In genomic region chr15:70528270-70528706, GRCh38 we compare ENCODE assay signal across 10 cellular contexts.
DNase-seq lines count a peak whose midpoint lies in the region; ATAC-seq and TF ChIP-seq lines count a peak whose summit lies in the region.
"Had no signal": no experiment of that assay in that cellular context is flagged by ENCODE, and none has a peak within 500 bp of the region (broad histone marks: within the 10 kb centered on the region; RNA-seq: fewer than 3 reads in every experiment).

No MANE protein-coding gene starts in this region.

- peaks cover 2% of the 10 kb centered on the region for H3K36me3 Mint-ChIP-seq in activated naive CD4-positive, alpha-beta T cell treated with anti-CD3 and anti-CD28 coated beads for 36 hours (ENCODE audit: low read depth)
- H3K36me3 Mint-ChIP-seq in natural killer cell treated with Interleukin-12 subunit alpha and Interleukin-12 subunit beta and Interleukin-15 and Interleukin-18, amount 100 ng/mL, for 72 hours: no peaks in the 10 kb centered on the region

- no peaks in the 10 kb centered on the region for H3K27me3 ChIP-seq in Peyer's patch
- H3K27me3 ChIP-seq in tibial artery: peaks cover 0 to 11% of the 10 kb centered on the region in 2 donors

- H3K27me3 Mint-ChIP-seq in activated naive CD4-positive, alpha-beta T cell treated with anti-CD3 and anti-CD28 coated beads for 36 hours (ENCODE audit: low read depth): no peaks in the 10 kb centered on the region
- H3K27me3 Mint-ChIP-seq in natural killer cell treated with Interleukin-12 subunit alpha and Interleukin-12 subunit beta and Interleukin-15 and Interleukin-18, amount 100 ng/mL, for 72 hours: peaks cover 0 to 11% of the 10 kb centered on the region in 2 donors

- peaks cover 74% of the 10 kb centered on the region for H3K4me1 Mint-ChIP-seq in activated naive CD4-positive, alpha-beta T cell treated with anti-CD3 and anti-CD28 coated beads for 36 hours (ENCODE audit: low read depth)
- H3K4me1 Mint-ChIP-seq in natural killer cell treated with Interleukin-12 subunit alpha and Interleukin-12 subunit beta and Interleukin-15 and Interleukin-18, amount 100 ng/mL, for 72 hours (ENCODE audit: low read depth in 2 of 2): peaks cover 22 to 52% of the 10 kb centered on the region in 2 donors

- DNase-seq in NCI-H1092 treated with DMSO at 0.1 percent for 48 hours (lab: John Stamatoyannopoulos, UW): peak; percentile 23
- no peak for DNase-seq in NCI-H1092 (lab: John Stamatoyannopoulos, UW)
- DNase-seq in Peyer's patch: peak; percentile 64 to 84 (median 77)
- DNase-seq in activated naive CD4-positive, alpha-beta T cell treated with anti-CD3 and anti-CD28 coated beads for 36 hours: peak; percentile 78
- peak; percentile 75 for DNase-seq in natural killer cell treated with Interleukin-12 subunit alpha and Interleukin-12 subunit beta and Interleukin-15 and Interleukin-18, amount 100 ng/mL, for 72 hours (ENCODE audit: low spot score)
- no peak for DNase-seq in D341Med (ENCODE audit: low spot score)
- DNase-seq in tibial artery: no peak

- H3K4me1 ChIP-seq in Peyer's patch (peaks cover 0 to 32% (median 5%) of the 10 kb centered on the region in 4 donors), tibial artery (peaks cover 0 to 7% (median 3%) of the 10 kb centered on the region in 4 donors)

- ATAC-seq in HG03064 (IDR thresholded peaks at IDR 0.05; ENCODE audit: low read depth, unreplicated experiment): peak; percentile 67
- ATAC-seq in natural killer cell treated with Interleukin-12 subunit alpha and Interleukin-12 subunit beta and Interleukin-15 and Interleukin-18, amount 100 ng/mL, for 72 hours: peak; percentile 92 to 93

- H3K9me3 Mint-ChIP-seq in activated naive CD4-positive, alpha-beta T cell treated with anti-CD3 and anti-CD28 coated beads for 36 hours: no peaks in the 10 kb centered on the region
- no peaks in the 10 kb centered on the region for H3K9me3 Mint-ChIP-seq in natural killer cell treated with Interleukin-12 subunit alpha and Interleukin-12 subunit beta and Interleukin-15 and Interleukin-18, amount 100 ng/mL, for 72 hours

- H3K4me3 ChIP-seq in Peyer's patch (no peak overlapping the region), tibial artery (no peak overlapping the region)

- H3K4me3 Mint-ChIP-seq in activated naive CD4-positive, alpha-beta T cell treated with anti-CD3 and anti-CD28 coated beads for 36 hours: peak overlapping the region; percentile 62
- peak overlapping the region; percentile 73 for H3K4me3 Mint-ChIP-seq in natural killer cell treated with Interleukin-12 subunit alpha and Interleukin-12 subunit beta and Interleukin-15 and Interleukin-18, amount 100 ng/mL, for 72 hours

- peak overlapping the region; percentile 25 to 66 (median 52) for H3K27ac ChIP-seq in Peyer's patch
- H3K27ac ChIP-seq in tibial artery: no peak overlapping the region
- H3K27ac ChIP-seq: 22Rv1, VCaP had no signal

- H3K27ac Mint-ChIP-seq in activated naive CD4-positive, alpha-beta T cell treated with anti-CD3 and anti-CD28 coated beads for 36 hours: peak overlapping the region; percentile 85
- H3K27ac Mint-ChIP-seq in natural killer cell treated with Interleukin-12 subunit alpha and Interleukin-12 subunit beta and Interleukin-15 and Interleukin-18, amount 100 ng/mL, for 72 hours: peak overlapping the region; percentile 54 to 60

- no peaks in the 10 kb centered on the region for H3K36me3 ChIP-seq in Peyer's patch
- H3K36me3 ChIP-seq in tibial artery: no peaks in the 10 kb centered on the region

- no peaks in the 10 kb centered on the region for H3K9me3 ChIP-seq in Peyer's patch
- no peaks in the 10 kb centered on the region for H3K9me3 ChIP-seq in tibial artery

- intact Hi-C loops in activated naive CD4-positive, alpha-beta T cell treated with anti-CD3 and anti-CD28 coated beads for 36 hours (cut with micrococcal nuclease): loop anchor here (1.0 kb wide), 2 partner anchors 19 to 36 kb away; no protein-coding TSS in a partner anchor
- intact Hi-C loops in tibial artery (cut with DNase I; ENCODE audit: low total_unique reads): no loop called here

- TF ChIP-seq CTCF in Peyer's patch (IDR thresholded peaks at IDR 0.05): peak in 1 of 6 experiments; percentile 4
- no peak for TF ChIP-seq CTCF in tibial artery (IDR thresholded peaks at IDR 0.05)

- TF ChIP-seq POLR2A in Peyer's patch (IDR thresholded peaks at IDR 0.05): no peak

- CTCF ChIA-PET in activated naive CD4-positive, alpha-beta T cell treated with anti-CD3 and anti-CD28 coated beads for 36 hours (lab: Charles Lee): interaction anchor here (0.6 to 2.7 kb wide), 11 partner anchors 8 to 62 kb away, joined by 3 to 17 read pairs (median 4); no protein-coding TSS in a partner anchor

Comparison
In these comparisons a context has a peak if more than half of its experiments do, and no peak if none do; other contexts are left out.
1. DNase-seq: peak in NCI-H1092 treated with DMSO at 0.1 percent for 48 hours (single experiment), Peyer's patch (3 of 3), activated naive CD4-positive, alpha-beta T cell treated with anti-CD3 and anti-CD28 coated beads for 36 hours (single experiment) and natural killer cell treated with Interleukin-12 subunit alpha and Interleukin-12 subunit beta and Interleukin-15 and Interleukin-18, amount 100 ng/mL, for 72 hours (single experiment); none in NCI-H1092 (single experiment), D341Med (single experiment) and tibial artery (0 of 2).
2. H3K27ac ChIP-seq: peak in Peyer's patch (4 of 4); none in tibial artery (0 of 2).